ENCODE assay signal across 28 cellular contexts in genomic region chr7:43508434-43508833, GRCh38.
"Had no signal": no experiment of that assay in that cellular context is flagged by ENCODE, and none has a peak within 500 bp of the region (broad histone marks: within the 10 kb centered on the region; RNA-seq: fewer than 3 reads in every experiment).

No MANE protein-coding gene starts in this region.

- H3K27ac ChIP-seq: adrenal gland, body of pancreas, esophagus muscularis mucosa, VCaP had no signal

- H3K9me3 ChIP-seq: adrenal gland, body of pancreas, esophagus muscularis mucosa had no signal

- H3K36me3 Mint-ChIP-seq: activated naive CD4-positive, alpha-beta T cell treated with anti-CD3 and anti-CD28 coated beads, Interleukin-2, amount 50 U/mL, for 24 hours; activated naive CD8-positive, alpha-beta T cell treated with anti-CD3 and anti-CD28 coated beads for 36 hours; WTC11 had no signal

- DNase-seq: activated CD4-positive, alpha-beta T cell treated with anti-CD3 and anti-CD28 coated beads for 1 hour; activated CD4-positive, alpha-beta T cell treated with anti-CD3 and anti-CD28 coated beads for 48 hours; activated CD4-positive, alpha-beta T cell treated with anti-CD3 and anti-CD28 coated beads, Interleukin-2, amount 50 U/mL, for 1 hour; activated CD4-positive, alpha-beta T cell treated with anti-CD3 and anti-CD28 coated beads, Interleukin-2, amount 50 U/mL, for 48 hours; activated CD8-positive, alpha-beta memory T cell treated with anti-CD3 and anti-CD28 coated beads for 24 hours; activated CD8-positive, alpha-beta T cell treated with anti-CD3 and anti-CD28 coated beads for 36 hours; activated effector memory CD4-positive, alpha-beta T cell treated with anti-CD3 and anti-CD28 coated beads, Interleukin-2, amount 50 U/mL, for 16 hours; activated naive CD4-positive, alpha-beta T cell treated with anti-CD3 and anti-CD28 coated beads for 36 hours; activated naive CD8-positive, alpha-beta T cell treated with anti-CD3 and anti-CD28 coated beads for 36 hours; activated naive CD8-positive, alpha-beta T cell treated with anti-CD3 and anti-CD28 coated beads, Interleukin-2, amount 50 U/mL, for 24 hours; activated T-cell treated with anti-CD3 and anti-CD28 coated beads, Interleukin-2, amount 50 U/mL, for 4 hours; adrenal gland; amygdala; aorta; body of pancreas; caudate nucleus; cortex of kidney; dermis blood vessel endothelial cell; effector CD4-positive, alpha-beta T cell; effector memory CD8-positive, alpha-beta T cell; erythroblast; T-helper 2 cell had no signal

- H3K27ac Mint-ChIP-seq: activated CD8-positive, alpha-beta T cell treated with anti-CD3 and anti-CD28 coated beads for 36 hours; activated naive CD4-positive, alpha-beta T cell treated with anti-CD3 and anti-CD28 coated beads for 36 hours; activated naive CD4-positive, alpha-beta T cell treated with anti-CD3 and anti-CD28 coated beads, Interleukin-2, amount 50 U/mL, for 24 hours; activated naive CD8-positive, alpha-beta T cell treated with anti-CD3 and anti-CD28 coated beads for 36 hours; activated naive CD8-positive, alpha-beta T cell treated with anti-CD3 and anti-CD28 coated beads, Interleukin-2, amount 50 U/mL, for 24 hours; activated T-helper 1 cell treated with anti-CD3 and anti-CD28 coated beads, Interleukin-12 subunit alpha, Interleukin-12 subunit beta, Interleukin-2, Interleukin-4 antibody, amounts not matched to agents 30 ng/mL and 10 ng/mL and 1 ng/mL, durations not matched to agents 14 hours and 24 hours and 36 hours; activated T-helper 2 cell treated with anti-CD3 and anti-CD28 coated beads, Interferon-gamma antibody, Interleukin-2, Interleukin-4, amounts not matched to agents 10 μg/mL and 5 μg/mL and 100 μg/mL, durations not matched to agents 14 hours and 24 hours and 36 hours; effector memory CD8-positive, alpha-beta T cell; WTC11 had no signal

- ATAC-seq: activated CD8-positive, alpha-beta T cell treated with anti-CD3 and anti-CD28 coated beads for 36 hours; activated naive CD8-positive, alpha-beta T cell treated with anti-CD3 and anti-CD28 coated beads, Interleukin-2, amount 50 U/mL, for 24 hours; activated T-cell treated with anti-CD3 and anti-CD28 coated beads, Interleukin-2, amount 50 U/mL, for 4 hours; body of pancreas; effector memory CD8-positive, alpha-beta T cell; WTC11 had no signal

- H3K9me3 Mint-ChIP-seq: activated CD8-positive, alpha-beta T cell treated with anti-CD3 and anti-CD28 coated beads for 36 hours; activated naive CD4-positive, alpha-beta T cell treated with anti-CD3 and anti-CD28 coated beads for 36 hours; activated naive CD4-positive, alpha-beta T cell treated with anti-CD3 and anti-CD28 coated beads, Interleukin-2, amount 50 U/mL, for 24 hours; activated naive CD8-positive, alpha-beta T cell treated with anti-CD3 and anti-CD28 coated beads for 36 hours; activated naive CD8-positive, alpha-beta T cell treated with anti-CD3 and anti-CD28 coated beads, Interleukin-2, amount 50 U/mL, for 24 hours; activated T-cell treated with anti-CD3 and anti-CD28 coated beads, Interleukin-2, amount 50 U/mL, for 4 hours; activated T-helper 1 cell treated with anti-CD3 and anti-CD28 coated beads, Interleukin-12 subunit alpha, Interleukin-12 subunit beta, Interleukin-2, Interleukin-4 antibody, amounts not matched to agents 30 ng/mL and 10 ng/mL and 1 ng/mL, durations not matched to agents 14 hours and 24 hours and 36 hours; activated T-helper 2 cell treated with anti-CD3 and anti-CD28 coated beads, Interferon-gamma antibody, Interleukin-2, Interleukin-4, amounts not matched to agents 10 μg/mL and 5 μg/mL and 100 μg/mL, durations not matched to agents 14 hours and 24 hours and 36 hours; effector memory CD8-positive, alpha-beta T cell; WTC11 had no signal

- H3K36me3 ChIP-seq: adrenal gland, esophagus muscularis mucosa had no signal

- H3K4me3 Mint-ChIP-seq: activated CD8-positive, alpha-beta T cell treated with anti-CD3 and anti-CD28 coated beads for 36 hours; activated naive CD4-positive, alpha-beta T cell treated with anti-CD3 and anti-CD28 coated beads for 36 hours; activated naive CD4-positive, alpha-beta T cell treated with anti-CD3 and anti-CD28 coated beads, Interleukin-2, amount 50 U/mL, for 24 hours; activated naive CD8-positive, alpha-beta T cell treated with anti-CD3 and anti-CD28 coated beads for 36 hours; activated naive CD8-positive, alpha-beta T cell treated with anti-CD3 and anti-CD28 coated beads, Interleukin-2, amount 50 U/mL, for 24 hours; activated T-cell treated with anti-CD3 and anti-CD28 coated beads, Interleukin-2, amount 50 U/mL, for 4 hours; activated T-helper 1 cell treated with anti-CD3 and anti-CD28 coated beads, Interleukin-12 subunit alpha, Interleukin-12 subunit beta, Interleukin-2, Interleukin-4 antibody, amounts not matched to agents 30 ng/mL and 10 ng/mL and 1 ng/mL, durations not matched to agents 14 hours and 24 hours and 36 hours; effector memory CD8-positive, alpha-beta T cell; WTC11 had no signal
